ENCODE assay signal across 25 cellular contexts in the genomic region with DNA sequence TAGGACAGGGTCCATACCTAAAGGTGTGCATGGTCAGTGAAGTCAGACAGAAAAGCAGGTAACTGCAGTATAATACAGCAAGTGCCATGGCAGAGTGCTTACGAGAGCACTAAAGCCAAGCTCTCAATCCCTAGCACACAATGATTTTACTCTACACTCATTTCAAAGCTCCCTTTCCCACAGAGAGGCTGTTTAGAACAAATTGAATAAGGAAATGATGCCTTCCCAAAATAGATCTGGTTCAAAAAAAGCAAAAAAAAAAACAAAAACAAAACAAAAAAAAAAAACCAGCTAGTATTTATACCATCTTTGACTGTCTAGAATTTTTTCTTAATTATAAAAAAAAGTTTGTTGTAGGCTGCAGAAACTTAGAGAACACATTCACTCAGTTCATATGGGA.
"Had no signal": no experiment of that assay in that cellular context is flagged by ENCODE, and none has a peak within 500 bp of the region (broad histone marks: within the 10 kb centered on the region; RNA-seq: fewer than 3 reads in every experiment).

No MANE protein-coding gene starts in this region.

- DNase-seq: Karpas-422, KBM-7, MG63, NCI-H1092, NCI-H1105 treated with DMSO at 0.1 percent for 48 hours, NCI-H1417 treated with DMSO at 0.1 percent for 48 hours, NCI-H146, NCI-H187, NCI-H2029, NCI-H2081 treated with DMSO at 0.1 percent for 48 hours, NCI-H2171, NCI-H226, NCI-H446, NCI-H510A, NCI-H524 treated with DMSO at 0.1 percent for 48 hours, NCI-H69, NCI-H774, Right ventricle myocardium superior, RPMI8226, SIG-M5 had no signal

- H3K9me3 ChIP-seq: MG63, SJSA1 had no signal

- H3K27ac ChIP-seq: HL-60, SJSA1 had no signal

- FAIRE-seq: HTR-8/SVneo, RCC 7860 had no signal

- H3K27me3 ChIP-seq: MG63, SJSA1 had no signal

- H3K4me3 ChIP-seq: MG63, SJSA1, SK-N-MC had no signal
